ENCODE assay signal across 19 cellular contexts in the genomic region with DNA sequence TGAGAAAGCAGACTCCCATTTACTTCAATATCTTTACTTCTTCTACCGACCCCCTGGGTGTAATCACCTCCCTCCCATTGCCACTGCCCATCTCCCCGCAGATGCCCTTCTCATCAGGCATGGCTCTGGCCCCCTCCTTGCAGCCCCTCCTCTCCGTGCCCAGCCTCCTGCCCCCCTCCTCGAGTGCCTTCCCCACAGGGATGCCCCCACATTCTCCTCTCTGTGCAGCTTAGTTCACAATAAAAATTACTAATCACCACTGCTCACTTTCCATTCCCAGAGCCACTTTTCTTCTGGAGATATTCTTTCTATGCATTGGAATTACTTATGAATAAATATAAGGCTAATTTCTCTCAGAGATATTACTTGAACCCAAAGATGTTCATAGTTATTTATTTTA. TPM values are rescaled to one million over a fixed set of nuclear protein-coding genes. Genes with fewer than 3 reads are reported as not detected.
"Had no signal": no experiment of that assay in that cellular context is flagged by ENCODE, and none has a peak within 500 bp of the region (broad histone marks: within the 10 kb centered on the region; RNA-seq: fewer than 3 reads in every experiment).

No MANE protein-coding gene starts in this region.

- H3K36me3 Mint-ChIP-seq: WTC11 had no signal

- H3K9me3 ChIP-seq: esophagus squamous epithelium, heart left ventricle, suprapubic skin, tibial nerve had no signal

- H3K4me3 Mint-ChIP-seq: activated T-helper 17 cell treated with anti-CD3 and anti-CD28 coated beads, Interleukin-2, amount 50 U/mL, for 72 hours; endodermal cell; neural crest cell; WTC11 had no signal

- ATAC-seq: WTC11 had no signal

- H3K4me1 Mint-ChIP-seq: WTC11 had no signal

- DNase-seq: activated CD4-positive, alpha-beta T cell treated with anti-CD3 and anti-CD28 coated beads, Interleukin-2, amount 50 U/mL, for 48 hours; activated naive CD4-positive, alpha-beta T cell treated with Interleukin-2 at 50 U/mL for 16 hours; cerebellar nuclear complex; endodermal cell; esophagus squamous epithelium; heart left ventricle; occipital lobe; stimulated activated CD4-positive, alpha-beta T cell treated with anti-CD3 and anti-CD28 coated beads, Interleukin-2, amount 100 ng/mL, for 48 hours; T-helper 9 cell had no signal

- H3K4me3 ChIP-seq: coronary artery, esophagus squamous epithelium, heart left ventricle, suprapubic skin, tibial nerve had no signal

- H3K4me1 ChIP-seq: suprapubic skin, tibial nerve had no signal

- H3K36me3 ChIP-seq: esophagus squamous epithelium, heart left ventricle, suprapubic skin, tibial nerve had no signal

- H3K27ac ChIP-seq: coronary artery, esophagus squamous epithelium, heart left ventricle, suprapubic skin, tibial nerve had no signal

- H3K9me3 Mint-ChIP-seq: activated T-helper 17 cell treated with anti-CD3 and anti-CD28 coated beads, Interleukin-2, amount 50 U/mL, for 72 hours; endodermal cell had no signal

- H3K27ac Mint-ChIP-seq: endodermal cell, WTC11 had no signal

RNA-seq across cellular contexts. Expression of a gene that starts 22.1 kb away (rescaled TPM):
- total RNA-seq: neural crest cell had no signal

RNA-seq across cellular contexts. Expression of a gene that starts 31.3 kb away (rescaled TPM):
- total RNA-seq: activated T-helper 17 cell treated with anti-CD3 and anti-CD28 coated beads, Interleukin-2, amount 50 U/mL, for 72 hours; endodermal cell; esophagus squamous epithelium; heart left ventricle; mononuclear cell; myocyte; neural crest cell; occipital lobe; renal cortical epithelial cell; T-helper 1 cell treated with Interleukin-12 subunit alpha and Interleukin-12 subunit beta and Interleukin-4 antibody, amounts not matched to agents 30 ng/mL and 1 ng/mL, for 36 hours; tibial nerve had no signal
